ENCODE assay signal across 15 cellular contexts in genomic region chr16:84629580-84629979, GRCh38.
"Had no signal": no experiment of that assay in that cellular context is flagged by ENCODE, and none has a peak within 500 bp of the region (broad histone marks: within the 10 kb centered on the region; RNA-seq: fewer than 3 reads in every experiment).

No MANE protein-coding gene starts in this region.

- H3K27me3 ChIP-seq: body of pancreas, neutrophil, transverse colon had no signal

- H3K9ac ChIP-seq: parathyroid adenoma had no signal

- H3K9me3 Mint-ChIP-seq: activated naive CD4-positive, alpha-beta T cell treated with anti-CD3 and anti-CD28 coated beads, Interleukin-2, amount 50 U/mL, for 24 hours; activated T-helper 17 cell treated with anti-CD3 and anti-CD28 coated beads, Interleukin-2, amount 50 U/mL, for 72 hours; naive B cell; T-helper 1 cell treated with Interleukin-12 subunit alpha and Interleukin-12 subunit beta and Interleukin-4 antibody, amounts not matched to agents 30 μg/mL and 1 μg/mL, for 36 hours had no signal

- H3K4me3 Mint-ChIP-seq: activated naive CD4-positive, alpha-beta T cell treated with anti-CD3 and anti-CD28 coated beads, Interleukin-2, amount 50 U/mL, for 24 hours; activated T-helper 17 cell treated with anti-CD3 and anti-CD28 coated beads, Interleukin-2, amount 50 U/mL, for 72 hours; T-helper 1 cell treated with Interleukin-12 subunit alpha and Interleukin-12 subunit beta and Interleukin-4 antibody, amounts not matched to agents 30 μg/mL and 1 μg/mL, for 36 hours had no signal

- H3K27ac Mint-ChIP-seq: activated naive CD4-positive, alpha-beta T cell treated with anti-CD3 and anti-CD28 coated beads, Interleukin-2, amount 50 U/mL, for 24 hours; activated T-helper 17 cell treated with anti-CD3 and anti-CD28 coated beads, Interleukin-2, amount 50 U/mL, for 72 hours; T-helper 1 cell treated with Interleukin-12 subunit alpha and Interleukin-12 subunit beta and Interleukin-4 antibody, amounts not matched to agents 30 μg/mL and 1 μg/mL, for 36 hours had no signal

- H3K27me3 Mint-ChIP-seq: activated naive CD4-positive, alpha-beta T cell treated with anti-CD3 and anti-CD28 coated beads, Interleukin-2, amount 50 U/mL, for 24 hours; naive B cell had no signal

- H3K4me3 ChIP-seq: body of pancreas, lung, transverse colon had no signal

- H3K9me3 ChIP-seq: body of pancreas, neutrophil, transverse colon had no signal

- H2AFZ ChIP-seq: parathyroid adenoma had no signal

- H3K27ac ChIP-seq: body of pancreas, neutrophil, parathyroid adenoma, transverse colon had no signal

- H3K36me3 ChIP-seq: neutrophil, transverse colon had no signal

- ATAC-seq: activated T-helper 17 cell treated with anti-CD3 and anti-CD28 coated beads, Interleukin-2, amount 50 U/mL, for 72 hours; body of pancreas; left cardiac atrium had no signal

- H3K36me3 Mint-ChIP-seq: activated naive CD4-positive, alpha-beta T cell treated with anti-CD3 and anti-CD28 coated beads, Interleukin-2, amount 50 U/mL, for 24 hours; naive B cell had no signal

- H3K4me1 ChIP-seq: transverse colon had no signal

- DNase-seq: activated CD4-positive, alpha-beta T cell treated with anti-CD3 and anti-CD28 coated beads, Interleukin-2, amount 50 U/mL, for 1 hour; activated T-cell treated with anti-CD3 and anti-CD28 coated beads for 4 hours; amygdala; body of pancreas; caudate nucleus; left cardiac atrium; naive B cell; stimulated activated naive CD4-positive, alpha-beta T cell; transverse colon had no signal
